ENCODE assay signal across 13 cellular contexts in genomic region chr2:158724803-158725271, GRCh38.
DNase-seq lines count a peak whose midpoint lies in the region; TF ChIP-seq lines count a peak whose summit lies in the region.
"Had no signal": no experiment of that assay in that cellular context is flagged by ENCODE, and none has a peak within 500 bp of the region (broad histone marks: within the 10 kb centered on the region; RNA-seq: fewer than 3 reads in every experiment).

No MANE protein-coding gene starts in this region.

- H3K27me3 ChIP-seq in dorsolateral prefrontal cortex = no peaks in the 10 kb centered on the region

- H3K4me1 Mint-ChIP-seq in T-helper 2 cell treated with Interferon-gamma antibody and Interleukin-4, amounts not matched to agents 5 μg/mL and 100 μg/mL, for 36 hours (ENCODE audit: low read depth) = no peaks in the 10 kb centered on the region

- TF ChIP-seq CTCF in dorsolateral prefrontal cortex (IDR thresholded peaks at IDR 0.05 in 54 of 56, conservative IDR thresholded peaks at IDR 0.05 in 2 of 56; ENCODE audit: low read depth in 1 of 56, partially characterized antibody in 56 of 56) = no peak

- intact Hi-C loops in dorsolateral prefrontal cortex (cut with DNase I) = loop anchor here in 1 of 2 donors (2.0 to 10.0 kb wide), 2 partner anchors 48 to 540 kb away; no protein-coding TSS in a partner anchor

- no peaks in the 10 kb centered on the region for H3K27me3 Mint-ChIP-seq in T-helper 2 cell treated with Interferon-gamma antibody and Interleukin-4, amounts not matched to agents 5 μg/mL and 100 μg/mL, for 36 hours (ENCODE audit: low read depth)

- peak; percentile 81 for DNase-seq in DMS79 (lab: John Stamatoyannopoulos, UW)
- peak; percentile 76 for DNase-seq in M059J (ENCODE audit: low read depth)
- DNase-seq in dorsolateral prefrontal cortex = no peak
- DNase-seq in myocyte (ENCODE audit: low read depth) = peak; percentile 57
- no peak for DNase-seq in NCI-H2227 (lab: John Stamatoyannopoulos, UW; ENCODE audit: unreplicated experiment)
- no peak for DNase-seq in epidermal melanocyte (ENCODE audit: insufficient read length, low spot score)
- DNase-seq in T-helper 2 cell treated with Interferon-gamma antibody and Interleukin-4, amounts not matched to agents 5 μg/mL and 100 μg/mL, for 36 hours (ENCODE audit: low spot score) = no peak
- DNase-seq in NCI-H2081 (lab: John Stamatoyannopoulos, UW) = no peak
- DNase-seq: activated CD8-positive, alpha-beta memory T cell treated with anti-CD3 and anti-CD28 coated beads for 24 hours; amniotic stem cell; NCI-H2227 treated with DMSO at 0.1 percent for 48 hours; stimulated activated CD4-positive, alpha-beta T cell treated with anti-CD3 and anti-CD28 coated beads, Interleukin-4, amount 100 ng/mL, for 1 hour; T-helper 1 cell had no signal

- H3K4me3 Mint-ChIP-seq in T-helper 2 cell treated with Interferon-gamma antibody and Interleukin-4, amounts not matched to agents 5 μg/mL and 100 μg/mL, for 36 hours = no peak overlapping the region

- H3K27ac Mint-ChIP-seq in T-helper 2 cell treated with Interferon-gamma antibody and Interleukin-4, amounts not matched to agents 5 μg/mL and 100 μg/mL, for 36 hours = no peak overlapping the region

- peak overlapping the region in 7 of 59 donors; percentile 13 to 26 (median 15) for H3K4me3 ChIP-seq in dorsolateral prefrontal cortex

- no peaks in the 10 kb centered on the region for H3K9me3 Mint-ChIP-seq in T-helper 2 cell treated with Interferon-gamma antibody and Interleukin-4, amounts not matched to agents 5 μg/mL and 100 μg/mL, for 36 hours

- H3K27ac ChIP-seq in dorsolateral prefrontal cortex = peak overlapping the region in 34 of 59 donors; percentile 4 to 98 (median 86)

- H3K36me3 Mint-ChIP-seq in T-helper 2 cell treated with Interferon-gamma antibody and Interleukin-4, amounts not matched to agents 5 μg/mL and 100 μg/mL, for 36 hours (ENCODE audit: low read depth) = no peaks in the 10 kb centered on the region

Comparison
In these comparisons a context has a peak if more than half of its experiments do, and no peak if none do; other contexts are left out.
1. DNase-seq: peak in DMS79 (single experiment), M059J (single experiment) and myocyte (single experiment); none in dorsolateral prefrontal cortex (0 of 10), NCI-H2227 (single experiment), epidermal melanocyte (single experiment), T-helper 2 cell treated with Interferon-gamma antibody and Interleukin-4, amounts not matched to agents 5 μg/mL and 100 μg/mL, for 36 hours (single experiment) and NCI-H2081 (0 of 2).